In the genomic region with DNA sequence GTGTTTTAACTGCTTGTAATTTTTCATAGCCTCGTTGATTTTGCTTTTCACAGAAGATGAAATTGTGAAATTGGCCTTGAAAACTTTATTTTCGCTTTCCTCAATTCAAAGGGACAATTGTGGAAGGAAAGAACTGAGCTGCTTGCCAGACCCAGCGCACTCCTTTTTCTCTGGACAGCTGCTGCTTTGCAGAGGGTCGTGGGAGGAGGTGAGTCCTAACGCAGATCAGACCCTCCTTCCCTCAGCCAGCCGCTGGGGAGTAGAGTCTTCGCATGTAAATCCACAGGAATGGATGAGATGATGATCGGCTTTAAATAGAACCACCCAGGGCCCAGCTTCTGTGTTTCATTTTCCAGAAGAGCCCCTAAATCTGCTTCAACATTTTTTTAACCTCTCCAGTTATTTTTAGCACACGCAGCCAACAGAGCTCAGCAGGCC, we compare ENCODE assay signal across 10 cellular contexts. TPM values are rescaled to one million over a fixed set of nuclear protein-coding genes. Genes with fewer than 3 reads are reported as not detected.
A peak's percentile ranks its signal among the peaks of the same experiment; 100 is the strongest.
DNase-seq lines count a peak whose midpoint lies in the region; ATAC-seq and TF ChIP-seq lines count a peak whose summit lies in the region.
"Had no signal": no experiment of that assay in that cellular context is flagged by ENCODE, and none has a peak within 500 bp of the region (broad histone marks: within the 10 kb centered on the region; RNA-seq: fewer than 3 reads in every experiment).

No MANE protein-coding gene starts in this region.

- no peak for ATAC-seq in activated CD8-positive, alpha-beta memory T cell treated with anti-CD3 and anti-CD28 coated beads, Interleukin-2, amount 10 ng/mL, durations not matched to agents 7 days and 5 days

- peak overlapping the region in 7 of 10 experiments; percentile 2 to 32 (median 12); a peak in 7 of 20 replicates for H3K4me3 ChIP-seq in BLaER1 treated with 17β-estradiol and CSF1 and Interleukin-3, amounts not matched to agents 10 nM and 100 nM
- H3K4me3 ChIP-seq in fibroblast of the aortic adventitia (ENCODE audit: low read depth, low read length), result peak overlapping the region; percentile 34
- peak overlapping the region; percentile 32 for H3K4me3 ChIP-seq in rectal smooth muscle tissue (ENCODE audit: low read length)

- no peak overlapping the region for H3K4me3 Mint-ChIP-seq in activated CD8-positive, alpha-beta memory T cell treated with anti-CD3 and anti-CD28 coated beads, Interleukin-2, amount 10 ng/mL, durations not matched to agents 7 days and 5 days

- H3K4me2 ChIP-seq in BLaER1 treated with 17β-estradiol and CSF1 and Interleukin-3, amounts not matched to agents 10 nM and 100 nM, result peak overlapping the region; percentile 61 to 90 (median 78)

- peaks cover 31 to 39% (median 37%) of the 10 kb centered on the region in 10 experiments for H3K4me1 ChIP-seq in BLaER1 treated with 17β-estradiol and CSF1 and Interleukin-3, amounts not matched to agents 10 nM and 100 nM
- H3K4me1 ChIP-seq in rectal smooth muscle tissue (ENCODE audit: control insufficient read depth, insufficient read depth, low read length), result no peaks in the 10 kb centered on the region

- H3K27me3 Mint-ChIP-seq in activated CD8-positive, alpha-beta memory T cell treated with anti-CD3 and anti-CD28 coated beads, Interleukin-2, amount 10 ng/mL, durations not matched to agents 7 days and 5 days, result peaks cover 29% of the 10 kb centered on the region

- peak overlapping the region in 10 of 11 experiments; percentile 4 to 55 (median 38); a peak in 16 of 22 replicates for H3K9ac ChIP-seq in BLaER1 treated with 17β-estradiol and CSF1 and Interleukin-3, amounts not matched to agents 10 nM and 100 nM
- H3K9ac ChIP-seq in rectal smooth muscle tissue (ENCODE audit: low read length), result no peak overlapping the region

- H3K27ac ChIP-seq in BLaER1 treated with 17β-estradiol and CSF1 and Interleukin-3, amounts not matched to agents 10 nM and 100 nM, result peak overlapping the region in 10 of 11 experiments; percentile 9 to 54 (median 22); a peak in 15 of 22 replicates
- H3K27ac ChIP-seq in rectal smooth muscle tissue (ENCODE audit: low read depth, low read length), result no peak overlapping the region
- H3K27ac ChIP-seq: upper lobe of left lung had no signal

- H3K27ac Mint-ChIP-seq in activated CD8-positive, alpha-beta memory T cell treated with anti-CD3 and anti-CD28 coated beads, Interleukin-2, amount 10 ng/mL, durations not matched to agents 7 days and 5 days, result no peak overlapping the region

- H4K20me1 ChIP-seq in BLaER1 treated with 17β-estradiol and CSF1 and Interleukin-3, amounts not matched to agents 10 nM and 100 nM, result no peaks in the 10 kb centered on the region

- H3K9me3 ChIP-seq in BLaER1 treated with 17β-estradiol and CSF1 and Interleukin-3, amounts not matched to agents 10 nM and 100 nM (replicated peaks in 1 of 11), result 0 out of 22 replicates have a peak, but pooled peaks cover 0 to 9% (median 0%) of the 10 kb centered on the region in 11 experiments
- H3K9me3 ChIP-seq: upper lobe of left lung had no signal

- H3K27me3 ChIP-seq in BLaER1 treated with 17β-estradiol and CSF1 and Interleukin-3, amounts not matched to agents 10 nM and 100 nM, result no peaks in the 10 kb centered on the region
- H3K27me3 ChIP-seq in rectal smooth muscle tissue (ENCODE audit: control insufficient read depth, insufficient read depth, low read length), result no peaks in the 10 kb centered on the region
- H3K27me3 ChIP-seq: upper lobe of left lung had no signal

- H3K9me3 Mint-ChIP-seq in activated CD8-positive, alpha-beta memory T cell treated with anti-CD3 and anti-CD28 coated beads, Interleukin-2, amount 10 ng/mL, durations not matched to agents 7 days and 5 days (ENCODE audit: low read depth), result no peaks in the 10 kb centered on the region

- no peaks in the 10 kb centered on the region for H3K36me3 Mint-ChIP-seq in activated CD8-positive, alpha-beta memory T cell treated with anti-CD3 and anti-CD28 coated beads, Interleukin-2, amount 10 ng/mL, durations not matched to agents 7 days and 5 days

- CTCF ChIA-PET in activated CD8-positive, alpha-beta memory T cell treated with anti-CD3 and anti-CD28 coated beads, Interleukin-2, amount 10 ng/mL, durations not matched to agents 7 days and 5 days (lab: Charles Lee), result no interaction called here

- TF ChIP-seq CTCF in fibroblast of the aortic adventitia (IDR thresholded peaks at IDR 0.05; ENCODE audit: insufficient read depth, low read length), result no peak

- H3K36me3 ChIP-seq in BLaER1 treated with 17β-estradiol and CSF1 and Interleukin-3, amounts not matched to agents 10 nM and 100 nM, result no peaks in the 10 kb centered on the region
- H3K36me3 ChIP-seq in rectal smooth muscle tissue (ENCODE audit: control insufficient read depth, insufficient read depth, low read length), result no peaks in the 10 kb centered on the region
- H3K36me3 ChIP-seq: upper lobe of left lung had no signal

- H3K4me1 Mint-ChIP-seq in activated CD8-positive, alpha-beta memory T cell treated with anti-CD3 and anti-CD28 coated beads, Interleukin-2, amount 10 ng/mL, durations not matched to agents 7 days and 5 days, result peaks cover 31% of the 10 kb centered on the region

- DNase-seq in SK-N-DZ (ENCODE audit: low spot score) (peak; percentile 79), fibroblast of the aortic adventitia (ENCODE audit: low read depth) (peak; percentile 58), NCI-H526 treated with DMSO at 0.1 percent for 48 hours (lab: John Stamatoyannopoulos, UW) (no peak), KG1 (lab: John Stamatoyannopoulos, UW) (no peak), NCI-H748 (lab: John Stamatoyannopoulos, UW; ENCODE audit: unreplicated experiment) (no peak)
- no peak for DNase-seq in activated CD8-positive, alpha-beta memory T cell treated with anti-CD3 and anti-CD28 coated beads, Interleukin-2, amount 10 ng/mL, durations not matched to agents 7 days and 5 days
- DNase-seq: Calu3, upper lobe of left lung had no signal

RNA-seq across cellular contexts. Expression of gene UBE2E1, which starts 42.7 kb away (rescaled TPM):
- polyA plus RNA-seq in SK-N-DZ (2014; cell fraction: cytosol; rRNA removed), result 161 and 178 TPM in 2 replicates
- polyA plus RNA-seq in SK-N-DZ (2014; cell fraction: nucleus; rRNA removed), result 128 and 165 TPM in 2 replicates
- total RNA-seq in fibroblast of the aortic adventitia (ENCODE audit: low replicate concordance), result 34.6 and 108 TPM in 2 replicates
- total RNA-seq in activated CD8-positive, alpha-beta memory T cell treated with anti-CD3 and anti-CD28 coated beads, Interleukin-2, amount 10 ng/mL, durations not matched to agents 7 days and 5 days, result 10 to 100 TPM; 55.6 to 58.5 TPM

Comparison
In these comparisons a context has a peak if more than half of its experiments do, and no peak if none do; other contexts are left out.
1. DNase-seq: peak in SK-N-DZ (single experiment) and fibroblast of the aortic adventitia (single experiment); none in NCI-H526 treated with DMSO at 0.1 percent for 48 hours (single experiment), activated CD8-positive, alpha-beta memory T cell treated with anti-CD3 and anti-CD28 coated beads, Interleukin-2, amount 10 ng/mL, durations not matched to agents 7 days and 5 days (single experiment), KG1 (single experiment) and NCI-H748 (single experiment).
2. Peak in every context shown above with its lines, with median percentiles within 50 percentile points of each other: H3K4me3 ChIP-seq.